Comparison of ENCODE assay signal across 1 cellular context in the genomic region with DNA sequence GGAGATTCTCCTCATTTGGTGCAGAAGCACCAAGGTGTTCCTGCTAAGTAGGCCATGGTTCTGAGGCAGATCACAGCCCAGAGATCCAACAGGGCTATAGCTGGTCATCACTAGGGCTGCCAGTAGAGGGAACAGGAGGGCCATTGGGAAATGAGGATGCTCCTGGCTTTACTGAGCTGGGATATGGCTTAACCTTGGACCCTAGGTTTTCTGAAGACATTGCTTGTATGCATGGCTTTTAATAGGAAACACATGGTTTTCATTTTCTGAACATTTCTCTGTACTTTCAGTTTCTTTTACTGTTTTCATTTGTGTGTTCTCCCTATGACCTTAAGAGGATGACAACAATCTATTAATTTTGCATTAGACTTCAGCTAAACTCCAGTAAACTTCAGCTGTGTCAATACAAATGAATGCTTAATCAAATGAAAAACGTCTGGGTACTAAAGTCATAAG.
TF ChIP-seq lines count a peak whose summit lies in the region.

Gene IFNW1, minus strand, starts transcription at position 406 of the 456 bp plus-strand sequence. Its CDS starts 262 bp downstream, at position 144.

TF ChIP-seq in SK-N-SH treated with all-trans-retinoic acid at 6 μM for 48 hours, 23 proteins besides CTCF, POLR2A, EP300 and RAD21 (continued from another document):
- TF ChIP-seq, protein P1, sequence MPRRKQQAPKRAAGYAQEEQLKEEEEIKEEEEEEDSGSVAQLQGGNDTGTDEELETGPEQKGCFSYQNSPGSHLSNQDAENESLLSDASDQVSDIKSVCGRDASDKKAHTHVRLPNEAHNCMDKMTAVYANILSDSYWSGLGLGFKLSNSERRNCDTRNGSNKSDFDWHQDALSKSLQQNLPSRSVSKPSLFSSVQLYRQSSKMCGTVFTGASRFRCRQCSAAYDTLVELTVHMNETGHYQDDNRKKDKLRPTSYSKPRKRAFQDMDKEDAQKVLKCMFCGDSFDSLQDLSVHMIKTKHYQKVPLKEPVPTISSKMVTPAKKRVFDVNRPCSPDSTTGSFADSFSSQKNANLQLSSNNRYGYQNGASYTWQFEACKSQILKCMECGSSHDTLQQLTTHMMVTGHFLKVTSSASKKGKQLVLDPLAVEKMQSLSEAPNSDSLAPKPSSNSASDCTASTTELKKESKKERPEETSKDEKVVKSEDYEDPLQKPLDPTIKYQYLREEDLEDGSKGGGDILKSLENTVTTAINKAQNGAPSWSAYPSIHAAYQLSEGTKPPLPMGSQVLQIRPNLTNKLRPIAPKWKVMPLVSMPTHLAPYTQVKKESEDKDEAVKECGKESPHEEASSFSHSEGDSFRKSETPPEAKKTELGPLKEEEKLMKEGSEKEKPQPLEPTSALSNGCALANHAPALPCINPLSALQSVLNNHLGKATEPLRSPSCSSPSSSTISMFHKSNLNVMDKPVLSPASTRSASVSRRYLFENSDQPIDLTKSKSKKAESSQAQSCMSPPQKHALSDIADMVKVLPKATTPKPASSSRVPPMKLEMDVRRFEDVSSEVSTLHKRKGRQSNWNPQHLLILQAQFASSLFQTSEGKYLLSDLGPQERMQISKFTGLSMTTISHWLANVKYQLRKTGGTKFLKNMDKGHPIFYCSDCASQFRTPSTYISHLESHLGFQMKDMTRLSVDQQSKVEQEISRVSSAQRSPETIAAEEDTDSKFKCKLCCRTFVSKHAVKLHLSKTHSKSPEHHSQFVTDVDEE (CRISPR knock-in tag; IDR thresholded peaks at IDR 0.05), result no peak
- TF ChIP-seq ESRRG (CRISPR knock-in tag; IDR thresholded peaks at IDR 0.05) (no peak), ISL1 (CRISPR knock-in tag; IDR thresholded peaks at IDR 0.05) (no peak), ZFP3 (CRISPR knock-in tag; IDR thresholded peaks at IDR 0.05) (no peak)
